In genomic region chr1:44810101-44810761, GRCh38 we compare ENCODE assay signal across 8 cellular contexts.
A peak's percentile ranks its signal among the peaks of the same experiment; 100 is the strongest.
DNase-seq lines count a peak whose midpoint lies in the region; ATAC-seq and TF ChIP-seq lines count a peak whose summit lies in the region.

No MANE protein-coding gene starts in this region.

- no peaks in the 10 kb centered on the region for H3K9me3 Mint-ChIP-seq in activated naive CD8-positive, alpha-beta T cell treated with anti-CD3 and anti-CD28 coated beads, Interleukin-2, amount 50 U/mL, for 24 hours
- no peaks in the 10 kb centered on the region for H3K9me3 Mint-ChIP-seq in nephron progenitor cell

- peak overlapping the region; percentile 82 for H3K4me3 Mint-ChIP-seq in activated naive CD8-positive, alpha-beta T cell treated with anti-CD3 and anti-CD28 coated beads, Interleukin-2, amount 50 U/mL, for 24 hours
- no peak overlapping the region for H3K4me3 Mint-ChIP-seq in nephron progenitor cell

- TF ChIP-seq CTCF in GM20000 (IDR thresholded peaks at IDR 0.05; ENCODE audit: extremely low read depth, missing control alignments), result no peak
- no peak for TF ChIP-seq CTCF in nephron progenitor cell (IDR thresholded peaks at IDR 0.05)

- peaks cover 89% of the 10 kb centered on the region for H3K4me1 Mint-ChIP-seq in activated naive CD8-positive, alpha-beta T cell treated with anti-CD3 and anti-CD28 coated beads, Interleukin-2, amount 50 U/mL, for 24 hours
- H3K4me1 Mint-ChIP-seq in nephron progenitor cell, result peaks cover 76% of the 10 kb centered on the region

- H3K27ac Mint-ChIP-seq in activated naive CD8-positive, alpha-beta T cell treated with anti-CD3 and anti-CD28 coated beads, Interleukin-2, amount 50 U/mL, for 24 hours, result peak overlapping the region; percentile 100
- H3K27ac Mint-ChIP-seq in nephron progenitor cell, result no peak overlapping the region

- ATAC-seq in activated naive CD8-positive, alpha-beta T cell treated with anti-CD3 and anti-CD28 coated beads, Interleukin-2, amount 50 U/mL, for 24 hours, result no peak
- ATAC-seq in GM18870 (IDR thresholded peaks at IDR 0.05; ENCODE audit: unreplicated experiment), result no peak

- peaks cover 33% of the 10 kb centered on the region for H3K36me3 Mint-ChIP-seq in activated naive CD8-positive, alpha-beta T cell treated with anti-CD3 and anti-CD28 coated beads, Interleukin-2, amount 50 U/mL, for 24 hours (ENCODE audit: low read depth)
- peaks cover 13% of the 10 kb centered on the region for H3K36me3 Mint-ChIP-seq in nephron progenitor cell (ENCODE audit: low read depth)

- H3K27me3 Mint-ChIP-seq in activated naive CD8-positive, alpha-beta T cell treated with anti-CD3 and anti-CD28 coated beads, Interleukin-2, amount 50 U/mL, for 24 hours, result no peaks in the 10 kb centered on the region
- no peaks in the 10 kb centered on the region for H3K27me3 Mint-ChIP-seq in nephron progenitor cell (ENCODE audit: low read depth, poor library complexity)

- DNase-seq in stimulated activated CD4-positive, alpha-beta T cell treated with anti-CD3 and anti-CD28 coated beads, Interleukin-1b, Interleukin-23, amount 100 ng/mL, for 4 hours (ENCODE audit: low read depth in 2 of 2), result peak; percentile 25 to 35
- no peak for DNase-seq in stimulated activated CD4-positive, alpha-beta T cell treated with anti-CD3 and anti-CD28 coated beads, Interleukin-2, amount 100 ng/mL, for 48 hours
- peak; percentile 50 for DNase-seq in activated naive CD8-positive, alpha-beta T cell treated with anti-CD3 and anti-CD28 coated beads, Interleukin-2, amount 50 U/mL, for 24 hours
- DNase-seq in hypothalamus (lab: John Stamatoyannopoulos, UW) (peak in 37 of 51 donors; percentile 11 to 75 (median 43)), GM20000 (ENCODE audit: low spot score) (no peak), nephron progenitor cell (no peak)
- peak; percentile 64 for DNase-seq in stimulated activated CD8-positive, alpha-beta memory T cell treated with anti-CD3 and anti-CD28 coated beads, Interleukin-4, amount 100 ng/mL, for 48 hours

Comparison
In these comparisons a context has a peak if more than half of its experiments do, and no peak if none do; other contexts are left out.
1. DNase-seq: peak in stimulated activated CD4-positive, alpha-beta T cell treated with anti-CD3 and anti-CD28 coated beads, Interleukin-1b, Interleukin-23, amount 100 ng/mL, for 4 hours (2 of 2), activated naive CD8-positive, alpha-beta T cell treated with anti-CD3 and anti-CD28 coated beads, Interleukin-2, amount 50 U/mL, for 24 hours (single experiment), hypothalamus (37 of 51) and stimulated activated CD8-positive, alpha-beta memory T cell treated with anti-CD3 and anti-CD28 coated beads, Interleukin-4, amount 100 ng/mL, for 48 hours (single experiment); none in stimulated activated CD4-positive, alpha-beta T cell treated with anti-CD3 and anti-CD28 coated beads, Interleukin-2, amount 100 ng/mL, for 48 hours (0 of 2), GM20000 (single experiment) and nephron progenitor cell (single experiment).